In the genomic region with DNA sequence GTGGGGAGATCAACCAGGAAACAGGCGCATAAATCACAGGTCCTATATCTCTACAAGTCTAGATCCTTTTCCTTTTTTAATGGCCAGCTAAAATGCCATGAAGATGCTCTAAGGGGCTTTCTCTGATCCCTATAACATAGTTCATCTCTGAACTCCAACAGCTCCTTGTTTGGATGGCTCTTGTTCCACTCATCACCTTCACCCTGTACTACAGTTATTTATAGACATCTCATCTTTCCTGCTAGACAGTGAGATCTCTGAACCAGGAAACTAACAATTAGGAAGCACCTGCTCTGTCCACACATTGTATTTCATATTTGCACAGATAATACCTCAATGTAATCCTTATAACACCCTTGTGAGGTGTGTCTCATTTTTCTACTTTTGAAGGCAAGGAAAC, we compare ENCODE assay signal across 20 cellular contexts. TPM values are rescaled to one million over a fixed set of nuclear protein-coding genes. Genes with fewer than 3 reads are reported as not detected.
DNase-seq lines count a peak whose midpoint lies in the region; ATAC-seq lines count a peak whose summit lies in the region.
"Had no signal": no experiment of that assay in that cellular context is flagged by ENCODE, and none has a peak within 500 bp of the region (broad histone marks: within the 10 kb centered on the region; RNA-seq: fewer than 3 reads in every experiment).

No MANE protein-coding gene starts in this region.

- DNase-seq in NCI-H1092 treated with DMSO at 0.1 percent for 48 hours (lab: John Stamatoyannopoulos, UW) (peak; percentile 10), NCI-H1092 (lab: John Stamatoyannopoulos, UW) (no peak), NCI-H146 (lab: John Stamatoyannopoulos, UW) (peak; percentile 86), SHP77 treated with DMSO at 0.1 percent for 48 hours (lab: John Stamatoyannopoulos, UW) (peak; percentile 0), myocyte (ENCODE audit: low read depth) (peak; percentile 8), KG1 (lab: John Stamatoyannopoulos, UW) (no peak)
- DNase-seq in activated CD8-positive, alpha-beta memory T cell treated with anti-CD3 and anti-CD28 coated beads for 24 hours = no peak
- DNase-seq: AML-193, COR-L47, GF-D8, HCEC 1CT, NCI-H1048, NCI-H2227 treated with DMSO at 0.1 percent for 48 hours, NCI-H524, OCI-M1, SJCRH30 had no signal

- no peak for ATAC-seq in GM18867 (IDR thresholded peaks at IDR 0.05; ENCODE audit: unreplicated experiment)
- ATAC-seq: GM23338 had no signal

RNA-seq across cellular contexts. Expression of a gene that starts 31.6 kb away (rescaled TPM):
- 0.05 and 0.40 TPM in 2 replicates for total RNA-seq in myocyte
- polyA plus RNA-seq in myocyte (2012) = 0.03 TPM
- total RNA-seq: GM23338, HT1080, MCF 10A, SJCRH30 had no signal
- polyA plus RNA-seq: GM23338 had no signal

Comparison
In these comparisons a context has a peak if more than half of its experiments do, and no peak if none do; other contexts are left out.
1. DNase-seq: peak in NCI-H1092 treated with DMSO at 0.1 percent for 48 hours (single experiment), NCI-H146 (single experiment), SHP77 treated with DMSO at 0.1 percent for 48 hours (single experiment) and myocyte (single experiment); none in NCI-H1092 (single experiment), KG1 (single experiment) and activated CD8-positive, alpha-beta memory T cell treated with anti-CD3 and anti-CD28 coated beads for 24 hours (single experiment).